ENCODE assay signal across 23 cellular contexts in genomic region chr7:92881091-92881485, GRCh38.
"Had no signal": no experiment of that assay in that cellular context is flagged by ENCODE, and none has a peak within 500 bp of the region (broad histone marks: within the 10 kb centered on the region; RNA-seq: fewer than 3 reads in every experiment).

No MANE protein-coding gene starts in this region.

- H3K27ac Mint-ChIP-seq: activated naive CD8-positive, alpha-beta T cell treated with anti-CD3 and anti-CD28 coated beads, Interleukin-2, amount 50 U/mL, for 24 hours; dendritic cell treated with granulocyte-macrophage colony-stimulating factor and Interleukin-4, amounts not matched to agents 40 ng/mL and 50 ng/mL, for 4 days; naive B cell; stimulated activated naive B cell treated with anti-CD40 and anti-IgM and Interleukin-4, amounts not matched to agents 10 μg/mL and 1 μg/mL and 100 μg/mL, for 72 hours; T-helper 17 cell; type B pancreatic cell had no signal

- H3K9me3 Mint-ChIP-seq: type B pancreatic cell had no signal

- H2AFZ ChIP-seq: hepatocyte had no signal

- H3K36me3 ChIP-seq: cardiac muscle cell, left lung, right lobe of liver, SJSA1, thoracic aorta had no signal

- H3K27me3 ChIP-seq: cardiac muscle cell, hepatocyte, left lung, right lobe of liver, SJSA1 had no signal

- H3K4me3 Mint-ChIP-seq: activated naive CD8-positive, alpha-beta T cell treated with anti-CD3 and anti-CD28 coated beads, Interleukin-2, amount 50 U/mL, for 24 hours; dendritic cell treated with granulocyte-macrophage colony-stimulating factor and Interleukin-4, amounts not matched to agents 40 ng/mL and 50 ng/mL, for 4 days; naive B cell; neural crest cell; stimulated activated naive B cell treated with anti-CD40 and anti-IgM and Interleukin-4, amounts not matched to agents 10 μg/mL and 1 μg/mL and 100 μg/mL, for 72 hours; T-helper 17 cell; type B pancreatic cell had no signal

- ATAC-seq: left lung; stimulated activated naive B cell treated with anti-CD40 and anti-IgM and Interleukin-4, amounts not matched to agents 10 μg/mL and 1 μg/mL and 100 μg/mL, for 72 hours had no signal

- H3K4me2 ChIP-seq: hepatocyte had no signal

- H3K4me1 Mint-ChIP-seq: naive B cell, neural crest cell had no signal

- H3K27ac ChIP-seq: cardiac muscle cell, hepatocyte, left lung, right lobe of liver, SJSA1, skin epidermis, thoracic aorta had no signal

- H3K9me3 ChIP-seq: SJSA1, thoracic aorta had no signal

- DNase-seq: activated CD4-positive, alpha-beta T cell treated with anti-CD3 and anti-CD28 coated beads for 4 hours; activated CD4-positive, CD25-positive, alpha-beta regulatory T cell; activated naive CD4-positive, alpha-beta T cell treated with Interleukin-2 at 50 U/mL for 16 hours; activated naive CD8-positive, alpha-beta T cell treated with anti-CD3 and anti-CD28 coated beads, Interleukin-2, amount 50 U/mL, for 24 hours; activated T-cell treated with anti-CD3 and anti-CD28 coated beads for 4 hours; effector CD4-positive, alpha-beta T cell; glutamatergic neuron; kidney glomerular epithelial cell; left lung; naive B cell; stimulated activated CD4-positive, alpha-beta T cell treated with anti-CD3 and anti-CD28 coated beads, Interleukin-1b, Interleukin-23, amount 100 ng/mL, for 48 hours; stimulated activated naive B cell treated with anti-CD40 and anti-IgM and Interleukin-4, amounts not matched to agents 10 μg/mL and 1 μg/mL and 100 μg/mL, for 72 hours; T-helper 17 cell had no signal

- H3K79me2 ChIP-seq: hepatocyte had no signal

- H3K27me3 Mint-ChIP-seq: dendritic cell treated with granulocyte-macrophage colony-stimulating factor and Interleukin-4, amounts not matched to agents 40 ng/mL and 50 ng/mL, for 4 days; naive B cell; stimulated activated naive B cell treated with anti-CD40 and anti-IgM and Interleukin-4, amounts not matched to agents 10 μg/mL and 1 μg/mL and 100 μg/mL, for 72 hours; T-helper 17 cell; type B pancreatic cell had no signal

- H3K36me3 Mint-ChIP-seq: type B pancreatic cell had no signal

- H3K4me3 ChIP-seq: cardiac muscle cell, hepatocyte, left lung, lung, right lobe of liver, SJSA1, skin epidermis, thoracic aorta had no signal

- H3K4me1 ChIP-seq: left lung, right lobe of liver, SJSA1 had no signal
